ENCODE assay signal across 11 cellular contexts in genomic region chr7:108328174-108328651, GRCh38.
DNase-seq lines count a peak whose midpoint lies in the region; ATAC-seq and TF ChIP-seq lines count a peak whose summit lies in the region.
"Had no signal": no experiment of that assay in that cellular context is flagged by ENCODE, and none has a peak within 500 bp of the region (broad histone marks: within the 10 kb centered on the region; RNA-seq: fewer than 3 reads in every experiment).

No MANE protein-coding gene starts in this region.

- H3K27me3 ChIP-seq in OCI-LY3 (ENCODE audit: low read depth, low read length) = no peaks in the 10 kb centered on the region

- peaks cover 96% of the 10 kb centered on the region for H3K79me2 ChIP-seq in OCI-LY3 (ENCODE audit: low read length)

- no peak for TF ChIP-seq CTCF in OCI-LY3 (IDR thresholded peaks at IDR 0.05; ENCODE audit: low read depth, low read length)

- H3K9ac ChIP-seq in OCI-LY3 (ENCODE audit: low read length) = peak overlapping the region; percentile 82

- no peaks in the 10 kb centered on the region for H3K9me3 Mint-ChIP-seq in stimulated activated naive CD8-positive, alpha-beta T cell treated with anti-CD3 and anti-CD28 coated beads, Interleukin-15, amount 100 ng/mL, for 72 hours

- H3K9me3 ChIP-seq in OCI-LY3 (ENCODE audit: insufficient read depth, low read length) = no peaks in the 10 kb centered on the region

- H3K27ac ChIP-seq in OCI-LY3 (ENCODE audit: low read length) = peak overlapping the region; percentile 98

- peak overlapping the region; percentile 33 to 50 for H3K4me3 Mint-ChIP-seq in stimulated activated naive CD8-positive, alpha-beta T cell treated with anti-CD3 and anti-CD28 coated beads, Interleukin-15, amount 100 ng/mL, for 72 hours

- no peak for ATAC-seq in stimulated activated naive CD8-positive, alpha-beta T cell treated with anti-CD3 and anti-CD28 coated beads, Interleukin-15, amount 100 ng/mL, for 72 hours
- no peak for ATAC-seq in stimulated activated naive CD8-positive, alpha-beta T cell treated with anti-CD3 and anti-CD28 coated beads, Interleukin-15, Interleukin-2, amounts not matched to agents 100 U/mL and 50 U/mL, for 24 hours
- ATAC-seq in HG02938 (IDR thresholded peaks at IDR 0.05; ENCODE audit: unreplicated experiment) (peak; percentile 57), Right ventricle myocardium inferior (no peak)

- H4K20me1 ChIP-seq in OCI-LY3 (ENCODE audit: insufficient read depth, low read length) = peaks cover 5% of the 10 kb centered on the region; the same call in 1 of the 2 replicates

- no peak overlapping the region for H3K27ac Mint-ChIP-seq in stimulated activated naive CD8-positive, alpha-beta T cell treated with anti-CD3 and anti-CD28 coated beads, Interleukin-15, amount 100 ng/mL, for 72 hours

- no peak overlapping the region for H2AFZ ChIP-seq in OCI-LY3 (ENCODE audit: low read depth, low read length)

- peak overlapping the region; percentile 64 for H3K4me3 ChIP-seq in OCI-LY3 (ENCODE audit: low read length)
- H3K4me3 ChIP-seq: lung had no signal

- H3K4me2 ChIP-seq in OCI-LY3 (ENCODE audit: low read length) = peak overlapping the region; percentile 82

- no peak for DNase-seq in stimulated activated naive CD8-positive, alpha-beta T cell treated with anti-CD3 and anti-CD28 coated beads, Interleukin-15, amount 100 ng/mL, for 72 hours
- no peak for DNase-seq in stimulated activated naive CD8-positive, alpha-beta T cell treated with anti-CD3 and anti-CD28 coated beads, Interleukin-15, Interleukin-2, amounts not matched to agents 100 U/mL and 50 U/mL, for 24 hours
- DNase-seq in NCI-H1105 treated with DMSO at 0.1 percent for 48 hours (lab: John Stamatoyannopoulos, UW) (no peak), NCI-H446 treated with DMSO at 0.1 percent for 48 hours (lab: John Stamatoyannopoulos, UW) (no peak), Right ventricle myocardium inferior (ENCODE audit: missing footprints) (no peak), HuH-7.5 (ENCODE audit: low spot score) (no peak)
- DNase-seq: NCI-H748 treated with DMSO at 0.1 percent for 48 hours; stimulated activated CD4-positive, alpha-beta T cell treated with anti-CD3 and anti-CD28 coated beads, Interleukin-2, amount 100 ng/mL, for 24 hours had no signal

- H3K27me3 Mint-ChIP-seq in stimulated activated naive CD8-positive, alpha-beta T cell treated with anti-CD3 and anti-CD28 coated beads, Interleukin-15, amount 100 ng/mL, for 72 hours = no peaks in the 10 kb centered on the region

- H3K36me3 ChIP-seq in OCI-LY3 (replicated peaks; ENCODE audit: low read depth, low read length) = peaks cover 14% of the 10 kb centered on the region

- H3K4me1 Mint-ChIP-seq in stimulated activated naive CD8-positive, alpha-beta T cell treated with anti-CD3 and anti-CD28 coated beads, Interleukin-15, amount 100 ng/mL, for 72 hours = peaks cover 21% of the 10 kb centered on the region

- H3K4me1 ChIP-seq in OCI-LY3 (ENCODE audit: low read length) = peaks cover 89% of the 10 kb centered on the region

- intact Hi-C loops in Right ventricle myocardium inferior (cut with DNase I) = no loop called here
